ENCODE assay signal across 18 cellular contexts in the genomic region with DNA sequence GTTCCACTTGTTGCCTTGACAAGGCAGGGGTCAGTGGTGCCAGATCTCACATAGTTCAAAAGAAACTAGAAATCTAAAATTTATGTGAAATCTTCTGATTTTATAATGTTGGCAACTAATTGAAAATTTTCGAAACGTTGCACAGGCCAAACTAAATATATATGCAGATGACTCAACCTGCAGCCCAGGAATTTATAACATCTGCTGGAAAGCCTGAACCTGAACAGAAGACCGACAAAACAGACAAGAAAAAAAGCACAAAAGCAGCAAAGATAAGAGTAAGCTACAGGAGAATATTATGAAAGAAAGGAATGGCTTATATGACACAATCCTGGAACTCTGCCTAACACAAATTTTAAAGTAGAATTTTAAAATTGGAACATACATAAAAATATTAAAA.
"Had no signal": no experiment of that assay in that cellular context is flagged by ENCODE, and none has a peak within 500 bp of the region (broad histone marks: within the 10 kb centered on the region; RNA-seq: fewer than 3 reads in every experiment).

No MANE protein-coding gene starts in this region.

- H3K36me3 ChIP-seq: adrenal gland, right atrium auricular region, transverse colon, uterus had no signal

- H3K4me3 ChIP-seq: adrenal gland, lung, right atrium auricular region, transverse colon, uterus had no signal

- H3K27me3 Mint-ChIP-seq: activated CD8-positive, alpha-beta T cell treated with anti-CD3 and anti-CD28 coated beads for 36 hours; activated naive CD4-positive, alpha-beta T cell treated with anti-CD3 and anti-CD28 coated beads, Interleukin-2, amount 10 ng/mL, durations not matched to agents 7 days and 5 days; activated T-cell treated with anti-CD3 and anti-CD28 coated beads, Interleukin-2, amount 50 U/mL, for 24 hours; brain; progenitor cell of endocrine pancreas had no signal

- H3K27ac Mint-ChIP-seq: activated CD4-positive, alpha-beta T cell treated with anti-CD3 and anti-CD28 coated beads, Interleukin-2, amount 10 ng/mL, durations not matched to agents 24 days and 14 days; activated CD8-positive, alpha-beta T cell treated with anti-CD3 and anti-CD28 coated beads for 36 hours; activated naive CD4-positive, alpha-beta T cell treated with anti-CD3 and anti-CD28 coated beads, Interleukin-2, amount 10 ng/mL, durations not matched to agents 7 days and 5 days; activated T-cell treated with anti-CD3 and anti-CD28 coated beads, Interleukin-2, amount 50 U/mL, for 24 hours; brain; mesothelial cell of epicardium; progenitor cell of endocrine pancreas had no signal

- ATAC-seq: activated CD8-positive, alpha-beta T cell treated with anti-CD3 and anti-CD28 coated beads for 36 hours; stimulated activated naive CD8-positive, alpha-beta T cell treated with anti-CD3 and anti-CD28 coated beads, Interleukin-15, Interleukin-2, amounts not matched to agents 100 U/mL and 50 U/mL, for 24 hours had no signal

- H3K27ac ChIP-seq: adrenal gland, right atrium auricular region, transverse colon, uterus had no signal

- H3K4me1 Mint-ChIP-seq: activated CD4-positive, alpha-beta T cell treated with anti-CD3 and anti-CD28 coated beads, Interleukin-2, amount 10 ng/mL, durations not matched to agents 24 days and 14 days; activated naive CD4-positive, alpha-beta T cell treated with anti-CD3 and anti-CD28 coated beads, Interleukin-2, amount 10 ng/mL, durations not matched to agents 7 days and 5 days; brain; central memory CD8-positive, alpha-beta T cell; mesothelial cell of epicardium had no signal

- H3K4me1 ChIP-seq: adrenal gland, right atrium auricular region, transverse colon, uterus had no signal

- H3K9me3 ChIP-seq: uterus had no signal

- H3K27me3 ChIP-seq: adrenal gland, right atrium auricular region, transverse colon, uterus had no signal

- H3K4me3 Mint-ChIP-seq: activated CD4-positive, alpha-beta T cell treated with anti-CD3 and anti-CD28 coated beads, Interleukin-2, amount 10 ng/mL, durations not matched to agents 24 days and 14 days; activated CD8-positive, alpha-beta T cell treated with anti-CD3 and anti-CD28 coated beads for 36 hours; activated naive CD4-positive, alpha-beta T cell treated with anti-CD3 and anti-CD28 coated beads, Interleukin-2, amount 10 ng/mL, durations not matched to agents 7 days and 5 days; activated T-cell treated with anti-CD3 and anti-CD28 coated beads, Interleukin-2, amount 50 U/mL, for 24 hours; brain; central memory CD8-positive, alpha-beta T cell; mesothelial cell of epicardium had no signal

- DNase-seq: activated CD4-positive, alpha-beta T cell treated with anti-CD3 and anti-CD28 coated beads, Interleukin-2, amount 10 ng/mL, durations not matched to agents 24 days and 14 days; activated CD8-positive, alpha-beta T cell treated with anti-CD3 and anti-CD28 coated beads for 36 hours; activated naive CD4-positive, alpha-beta T cell treated with anti-CD3 and anti-CD28 coated beads, Interleukin-2, amount 10 ng/mL, durations not matched to agents 7 days and 5 days; activated T-cell treated with anti-CD3 and anti-CD28 coated beads, Interleukin-2, amount 50 U/mL, for 24 hours; adrenal gland; cortex of kidney; hypothalamus; stimulated activated CD4-positive, alpha-beta T cell treated with anti-CD3 and anti-CD28 coated beads, Interleukin-2, amount 100 ng/mL, for 24 hours; stimulated activated naive CD8-positive, alpha-beta T cell treated with anti-CD3 and anti-CD28 coated beads, Interleukin-15, Interleukin-2, amounts not matched to agents 100 U/mL and 50 U/mL, for 24 hours; T1000; transverse colon; uterus had no signal
